Comparison of ENCODE assay signal across 1 cellular context in the genomic region with DNA sequence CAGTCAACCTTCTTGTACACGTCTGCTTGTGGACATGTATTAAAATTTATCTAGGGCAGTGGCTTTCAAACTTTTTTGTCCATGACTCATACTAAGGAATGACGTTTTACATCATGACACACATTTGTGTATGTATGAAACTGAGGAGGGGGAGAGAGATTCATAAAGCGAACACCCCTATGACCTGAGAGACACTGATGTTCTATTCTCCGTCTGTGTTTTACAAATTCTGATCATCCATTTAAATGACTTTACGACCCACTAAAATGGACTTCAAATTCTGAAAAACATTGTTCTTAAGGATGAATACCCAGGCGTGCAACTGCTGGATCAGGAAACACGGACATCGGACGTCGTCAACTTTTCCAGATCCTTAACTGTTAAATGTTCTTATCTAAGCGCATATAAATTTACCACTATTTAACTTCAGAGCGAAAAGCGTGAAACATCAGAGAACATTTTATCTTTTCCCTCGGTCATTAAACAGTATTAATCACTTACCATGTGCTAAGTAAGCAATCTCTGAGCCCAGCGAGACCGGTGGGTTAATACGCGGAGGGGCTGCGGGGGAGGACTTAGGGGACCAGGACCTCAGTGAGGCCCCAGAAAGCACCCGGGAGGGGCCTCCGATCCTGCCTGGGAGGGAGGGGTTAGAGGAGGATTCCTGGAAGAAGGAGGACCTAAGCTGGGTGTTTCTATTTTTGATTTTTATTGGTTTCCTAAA.
TF ChIP-seq lines count a peak whose summit lies in the region.

No MANE protein-coding gene starts in this region.

TF ChIP-seq in K562, 482 proteins besides CTCF, POLR2A, EP300 and RAD21 (continued from another document and continues in another):
- TF ChIP-seq SMARCE1 (IDR thresholded peaks at IDR 0.05) (0 out of 2 replicates have a peak, but pooled peaks have one; percentile 36), ILF3 (IDR thresholded peaks at IDR 0.05; ENCODE audit: borderline replicate concordance) (no peak), DPF2 (IDR thresholded peaks at IDR 0.05) (0 out of 2 replicates have a peak, but pooled peaks have one; percentile 9), ZNF146 (CRISPR knock-in tag; IDR thresholded peaks at IDR 0.05; ENCODE audit: unreplicated experiment) (no peak), RFX7 (CRISPR knock-in tag; IDR thresholded peaks at IDR 0.05) (no peak), RBM22 (IDR thresholded peaks at IDR 0.05; ENCODE audit: low read depth, low read length, poor library complexity, severe bottlenecking) (no peak), BMI1 (IDR thresholded peaks at IDR 0.05; ENCODE audit: low read length) (no peak), CBFB (CRISPR knock-in tag; IDR thresholded peaks at IDR 0.05) (no peak), SAFB2 (IDR thresholded peaks at IDR 0.05; ENCODE audit: borderline replicate concordance, low read depth, low read length, severe bottlenecking) (no peak), ZNF263 (CRISPR knock-in tag; IDR thresholded peaks at IDR 0.05; ENCODE audit: borderline replicate concordance) (no peak), ATF1 (CRISPR knock-in tag; IDR thresholded peaks at IDR 0.05) (no peak), ATF1 (tag; IDR thresholded peaks at IDR 0.05) (peak; percentile 45; the same call in 1 of the 2 replicates), ZNF717 (CRISPR knock-in tag; IDR thresholded peaks at IDR 0.05) (no peak), TBL1XR1 (IDR thresholded peaks at IDR 0.05; ENCODE audit: low read length in 2 of 2) (no peak), HEY1 (CRISPR knock-in tag; IDR thresholded peaks at IDR 0.05; ENCODE audit: borderline replicate concordance) (no peak), TOE1 (IDR thresholded peaks at IDR 0.05; ENCODE audit: borderline replicate concordance) (no peak), TOE1 (CRISPR knock-in tag; IDR thresholded peaks at IDR 0.05; ENCODE audit: borderline replicate concordance, low read depth) (no peak), SRF (CRISPR knock-in tag; IDR thresholded peaks at IDR 0.05) (no peak), XRCC3 (IDR thresholded peaks at IDR 0.05) (no peak), FOSL1 (tag; conservative IDR thresholded peaks at IDR 0.05) (peak; percentile 81), ZNF778 (CRISPR knock-in tag; IDR thresholded peaks at IDR 0.05) (no peak), TFAM (CRISPR knock-in tag; conservative IDR thresholded peaks at IDR 0.05) (no peak), FOXJ2 (tag; IDR thresholded peaks at IDR 0.05) (0 out of 2 replicates have a peak, but pooled peaks have one; percentile 19), KLF6 (CRISPR knock-in tag; IDR thresholded peaks at IDR 0.05; ENCODE audit: borderline replicate concordance) (no peak), MEIS2 (IDR thresholded peaks at IDR 0.05; ENCODE audit: partially characterized antibody) (peak; percentile 23), ZC3H8 (IDR thresholded peaks at IDR 0.05) (no peak), ZBTB1 (CRISPR knock-in tag; IDR thresholded peaks at IDR 0.05; ENCODE audit: borderline replicate concordance, low read depth) (no peak), JUNB (CRISPR knock-in tag; conservative IDR thresholded peaks at IDR 0.05) (peak; percentile 84), E2F3 (CRISPR knock-in tag; IDR thresholded peaks at IDR 0.05) (no peak), C11orf30 (IDR thresholded peaks at IDR 0.05; ENCODE audit: low read depth) (no peak), LCOR (CRISPR knock-in tag; IDR thresholded peaks at IDR 0.05) (no peak), NELFE (IDR thresholded peaks at IDR 0.05; ENCODE audit: insufficient read depth, insufficient read length) (no peak), HMG20B (CRISPR knock-in tag; IDR thresholded peaks at IDR 0.05) (no peak), TCFL5 (CRISPR knock-in tag; conservative IDR thresholded peaks at IDR 0.05) (no peak), HDAC2 (IDR thresholded peaks at IDR 0.05) (no peak), SRSF7 (optimal IDR thresholded peaks at IDR 0.05; ENCODE audit: low read depth, low read length) (no peak), NRF1 (conservative IDR thresholded peaks at IDR 0.05 in 1 of 2, IDR thresholded peaks at IDR 0.05 in 1 of 2) (no peak), HSF4 (CRISPR knock-in tag; IDR thresholded peaks at IDR 0.05; ENCODE audit: borderline replicate concordance) (no peak), ZSCAN29 (IDR thresholded peaks at IDR 0.05) (no peak), TRIM28 (IDR thresholded peaks at IDR 0.05) (no peak), ZNF134 (CRISPR knock-in tag; conservative IDR thresholded peaks at IDR 0.05) (no peak), ZNF354B (CRISPR knock-in tag; IDR thresholded peaks at IDR 0.05) (no peak), CHD2 (IDR thresholded peaks at IDR 0.05; ENCODE audit: low read depth, low read length) (no peak), KLF16 (IDR thresholded peaks at IDR 0.05) (no peak), SOX6 (IDR thresholded peaks at IDR 0.05) (no peak), ZNF133 (CRISPR knock-in tag; IDR thresholded peaks at IDR 0.05) (no peak), NR3C1 (CRISPR knock-in tag; IDR thresholded peaks at IDR 0.05) (no peak), RFX5 (IDR thresholded peaks at IDR 0.05; ENCODE audit: low read depth, low read length) (no peak), SAFB (IDR thresholded peaks at IDR 0.05; ENCODE audit: borderline replicate concordance, low read depth, low read length) (no peak), PTBP1 (IDR thresholded peaks at IDR 0.05; ENCODE audit: low read depth, low read length) (no peak), RHOXF2B (CRISPR knock-in tag; conservative IDR thresholded peaks at IDR 0.05) (no peak), SIRT6 (IDR thresholded peaks at IDR 0.05; ENCODE audit: low read depth, low read length) (no peak)
- TF ChIP-seq, protein P1, sequence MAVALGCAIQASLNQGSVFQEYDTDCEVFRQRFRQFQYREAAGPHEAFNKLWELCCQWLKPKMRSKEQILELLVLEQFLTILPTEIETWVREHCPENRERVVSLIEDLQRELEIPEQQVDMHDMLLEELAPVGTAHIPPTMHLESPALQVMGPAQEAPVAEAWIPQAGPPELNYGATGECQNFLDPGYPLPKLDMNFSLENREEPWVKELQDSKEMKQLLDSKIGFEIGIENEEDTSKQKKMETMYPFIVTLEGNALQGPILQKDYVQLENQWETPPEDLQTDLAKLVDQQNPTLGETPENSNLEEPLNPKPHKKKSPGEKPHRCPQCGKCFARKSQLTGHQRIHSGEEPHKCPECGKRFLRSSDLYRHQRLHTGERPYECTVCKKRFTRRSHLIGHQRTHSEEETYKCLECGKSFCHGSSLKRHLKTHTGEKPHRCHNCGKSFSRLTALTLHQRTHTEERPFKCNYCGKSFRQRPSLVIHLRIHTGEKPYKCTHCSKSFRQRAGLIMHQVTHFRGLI (CRISPR knock-in tag; IDR thresholded peaks at IDR 0.05) = no peak
- TF ChIP-seq, protein P2, sequence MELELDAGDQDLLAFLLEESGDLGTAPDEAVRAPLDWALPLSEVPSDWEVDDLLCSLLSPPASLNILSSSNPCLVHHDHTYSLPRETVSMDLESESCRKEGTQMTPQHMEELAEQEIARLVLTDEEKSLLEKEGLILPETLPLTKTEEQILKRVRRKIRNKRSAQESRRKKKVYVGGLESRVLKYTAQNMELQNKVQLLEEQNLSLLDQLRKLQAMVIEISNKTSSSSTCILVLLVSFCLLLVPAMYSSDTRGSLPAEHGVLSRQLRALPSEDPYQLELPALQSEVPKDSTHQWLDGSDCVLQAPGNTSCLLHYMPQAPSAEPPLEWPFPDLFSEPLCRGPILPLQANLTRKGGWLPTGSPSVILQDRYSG (tag; conservative IDR thresholded peaks at IDR 0.05; ENCODE audit: low read depth) = no peak
- TF ChIP-seq, protein P3, sequence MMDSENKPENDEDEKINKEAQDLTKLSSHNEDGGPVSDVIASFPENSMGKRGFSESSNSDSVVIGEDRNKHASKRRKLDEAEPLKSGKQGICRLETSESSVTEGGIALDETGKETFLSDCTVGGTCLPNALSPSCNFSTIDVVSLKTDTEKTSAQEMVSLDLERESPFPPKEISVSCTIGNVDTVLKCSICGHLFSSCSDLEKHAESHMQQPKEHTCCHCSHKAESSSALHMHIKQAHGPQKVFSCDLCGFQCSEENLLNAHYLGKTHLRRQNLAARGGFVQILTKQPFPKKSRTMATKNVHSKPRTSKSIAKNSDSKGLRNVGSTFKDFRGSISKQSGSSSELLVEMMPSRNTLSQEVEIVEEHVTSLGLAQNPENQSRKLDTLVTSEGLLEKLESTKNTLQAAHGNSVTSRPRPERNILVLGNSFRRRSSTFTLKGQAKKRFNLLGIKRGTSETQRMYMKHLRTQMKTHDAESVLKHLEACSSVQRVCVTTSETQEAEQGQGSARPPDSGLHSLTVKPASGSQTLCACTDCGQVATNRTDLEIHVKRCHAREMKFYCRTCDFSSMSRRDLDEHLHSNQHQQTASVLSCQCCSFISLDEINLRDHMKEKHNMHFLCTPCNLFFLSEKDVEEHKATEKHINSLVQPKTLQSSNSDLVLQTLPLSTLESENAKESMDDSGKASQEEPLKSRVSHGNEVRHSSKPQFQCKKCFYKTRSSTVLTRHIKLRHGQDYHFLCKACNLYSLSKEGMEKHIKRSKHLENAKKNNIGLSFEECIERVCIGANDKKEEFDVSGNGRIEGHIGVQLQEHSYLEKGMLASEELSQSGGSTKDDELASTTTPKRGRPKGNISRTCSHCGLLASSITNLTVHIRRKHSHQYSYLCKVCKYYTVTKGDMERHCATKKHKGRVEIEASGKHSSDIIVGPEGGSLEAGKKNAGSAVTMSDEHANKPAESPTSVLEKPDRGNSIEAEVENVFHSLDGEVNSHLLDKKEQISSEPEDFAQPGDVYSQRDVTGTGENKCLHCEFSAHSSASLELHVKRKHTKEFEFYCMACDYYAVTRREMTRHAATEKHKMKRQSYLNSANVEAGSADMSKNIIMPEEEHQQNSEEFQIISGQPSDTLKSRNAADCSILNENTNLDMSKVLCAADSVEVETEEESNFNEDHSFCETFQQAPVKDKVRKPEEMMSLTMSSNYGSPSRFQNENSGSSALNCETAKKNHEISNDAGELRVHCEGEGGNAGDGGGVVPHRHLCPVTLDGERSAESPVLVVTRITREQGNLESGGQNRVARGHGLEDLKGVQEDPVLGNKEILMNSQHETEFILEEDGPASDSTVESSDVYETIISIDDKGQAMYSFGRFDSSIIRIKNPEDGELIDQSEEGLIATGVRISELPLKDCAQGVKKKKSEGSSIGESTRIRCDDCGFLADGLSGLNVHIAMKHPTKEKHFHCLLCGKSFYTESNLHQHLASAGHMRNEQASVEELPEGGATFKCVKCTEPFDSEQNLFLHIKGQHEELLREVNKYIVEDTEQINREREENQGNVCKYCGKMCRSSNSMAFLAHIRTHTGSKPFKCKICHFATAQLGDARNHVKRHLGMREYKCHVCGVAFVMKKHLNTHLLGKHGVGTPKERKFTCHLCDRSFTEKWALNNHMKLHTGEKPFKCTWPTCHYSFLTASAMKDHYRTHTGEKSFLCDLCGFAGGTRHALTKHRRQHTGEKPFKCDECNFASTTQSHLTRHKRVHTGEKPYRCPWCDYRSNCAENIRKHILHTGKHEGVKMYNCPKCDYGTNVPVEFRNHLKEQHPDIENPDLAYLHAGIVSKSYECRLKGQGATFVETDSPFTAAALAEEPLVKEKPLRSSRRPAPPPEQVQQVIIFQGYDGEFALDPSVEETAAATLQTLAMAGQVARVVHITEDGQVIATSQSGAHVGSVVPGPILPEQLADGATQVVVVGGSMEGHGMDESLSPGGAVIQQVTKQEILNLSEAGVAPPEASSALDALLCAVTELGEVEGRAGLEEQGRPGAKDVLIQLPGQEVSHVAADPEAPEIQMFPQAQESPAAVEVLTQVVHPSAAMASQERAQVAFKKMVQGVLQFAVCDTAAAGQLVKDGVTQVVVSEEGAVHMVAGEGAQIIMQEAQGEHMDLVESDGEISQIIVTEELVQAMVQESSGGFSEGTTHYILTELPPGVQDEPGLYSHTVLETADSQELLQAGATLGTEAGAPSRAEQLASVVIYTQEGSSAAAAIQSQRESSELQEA (IDR thresholded peaks at IDR 0.05; ENCODE audit: low read depth) = no peak
- TF ChIP-seq, protein P4, sequence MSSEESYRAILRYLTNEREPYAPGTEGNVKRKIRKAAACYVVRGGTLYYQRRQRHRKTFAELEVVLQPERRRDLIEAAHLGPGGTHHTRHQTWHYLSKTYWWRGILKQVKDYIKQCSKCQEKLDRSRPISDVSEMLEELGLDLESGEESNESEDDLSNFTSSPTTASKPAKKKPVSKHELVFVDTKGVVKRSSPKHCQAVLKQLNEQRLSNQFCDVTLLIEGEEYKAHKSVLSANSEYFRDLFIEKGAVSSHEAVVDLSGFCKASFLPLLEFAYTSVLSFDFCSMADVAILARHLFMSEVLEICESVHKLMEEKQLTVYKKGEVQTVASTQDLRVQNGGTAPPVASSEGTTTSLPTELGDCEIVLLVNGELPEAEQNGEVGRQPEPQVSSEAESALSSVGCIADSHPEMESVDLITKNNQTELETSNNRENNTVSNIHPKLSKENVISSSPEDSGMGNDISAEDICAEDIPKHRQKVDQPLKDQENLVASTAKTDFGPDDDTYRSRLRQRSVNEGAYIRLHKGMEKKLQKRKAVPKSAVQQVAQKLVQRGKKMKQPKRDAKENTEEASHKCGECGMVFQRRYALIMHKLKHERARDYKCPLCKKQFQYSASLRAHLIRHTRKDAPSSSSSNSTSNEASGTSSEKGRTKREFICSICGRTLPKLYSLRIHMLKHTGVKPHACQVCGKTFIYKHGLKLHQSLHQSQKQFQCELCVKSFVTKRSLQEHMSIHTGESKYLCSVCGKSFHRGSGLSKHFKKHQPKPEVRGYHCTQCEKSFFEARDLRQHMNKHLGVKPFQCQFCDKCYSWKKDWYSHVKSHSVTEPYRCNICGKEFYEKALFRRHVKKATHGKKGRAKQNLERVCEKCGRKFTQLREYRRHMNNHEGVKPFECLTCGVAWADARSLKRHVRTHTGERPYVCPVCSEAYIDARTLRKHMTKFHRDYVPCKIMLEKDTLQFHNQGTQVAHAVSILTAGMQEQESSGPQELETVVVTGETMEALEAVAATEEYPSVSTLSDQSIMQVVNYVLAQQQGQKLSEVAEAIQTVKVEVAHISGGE (CRISPR knock-in tag; IDR thresholded peaks at IDR 0.05) = 0 out of 6 replicates have a peak, but pooled peaks of 1 of the 3 experiments have one; percentile 13
- TF ChIP-seq, protein P5, sequence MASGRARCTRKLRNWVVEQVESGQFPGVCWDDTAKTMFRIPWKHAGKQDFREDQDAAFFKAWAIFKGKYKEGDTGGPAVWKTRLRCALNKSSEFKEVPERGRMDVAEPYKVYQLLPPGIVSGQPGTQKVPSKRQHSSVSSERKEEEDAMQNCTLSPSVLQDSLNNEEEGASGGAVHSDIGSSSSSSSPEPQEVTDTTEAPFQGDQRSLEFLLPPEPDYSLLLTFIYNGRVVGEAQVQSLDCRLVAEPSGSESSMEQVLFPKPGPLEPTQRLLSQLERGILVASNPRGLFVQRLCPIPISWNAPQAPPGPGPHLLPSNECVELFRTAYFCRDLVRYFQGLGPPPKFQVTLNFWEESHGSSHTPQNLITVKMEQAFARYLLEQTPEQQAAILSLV (tag; IDR thresholded peaks at IDR 0.05) = no peak
- TF ChIP-seq, protein P6, sequence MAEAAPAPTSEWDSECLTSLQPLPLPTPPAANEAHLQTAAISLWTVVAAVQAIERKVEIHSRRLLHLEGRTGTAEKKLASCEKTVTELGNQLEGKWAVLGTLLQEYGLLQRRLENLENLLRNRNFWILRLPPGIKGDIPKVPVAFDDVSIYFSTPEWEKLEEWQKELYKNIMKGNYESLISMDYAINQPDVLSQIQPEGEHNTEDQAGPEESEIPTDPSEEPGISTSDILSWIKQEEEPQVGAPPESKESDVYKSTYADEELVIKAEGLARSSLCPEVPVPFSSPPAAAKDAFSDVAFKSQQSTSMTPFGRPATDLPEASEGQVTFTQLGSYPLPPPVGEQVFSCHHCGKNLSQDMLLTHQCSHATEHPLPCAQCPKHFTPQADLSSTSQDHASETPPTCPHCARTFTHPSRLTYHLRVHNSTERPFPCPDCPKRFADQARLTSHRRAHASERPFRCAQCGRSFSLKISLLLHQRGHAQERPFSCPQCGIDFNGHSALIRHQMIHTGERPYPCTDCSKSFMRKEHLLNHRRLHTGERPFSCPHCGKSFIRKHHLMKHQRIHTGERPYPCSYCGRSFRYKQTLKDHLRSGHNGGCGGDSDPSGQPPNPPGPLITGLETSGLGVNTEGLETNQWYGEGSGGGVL (CRISPR knock-in tag; IDR thresholded peaks at IDR 0.05) = no peak
